22 cellular contexts compared by ENCODE assay signal in genomic region chr14:90809530-90810312, GRCh38. TPM values are rescaled to one million over a fixed set of nuclear protein-coding genes. Genes with fewer than 3 reads are reported as not detected.
DNase-seq lines count a peak whose midpoint lies in the region; ATAC-seq and TF ChIP-seq lines count a peak whose summit lies in the region.
"Had no signal": no experiment of that assay in that cellular context is flagged by ENCODE, and none has a peak within 500 bp of the region (broad histone marks: within the 10 kb centered on the region; RNA-seq: fewer than 3 reads in every experiment).

No MANE protein-coding gene starts in this region.

- H3K9ac ChIP-seq in BLaER1 treated with 17β-estradiol and CSF1 and Interleukin-3, amounts not matched to agents 10 nM and 100 nM = no peak overlapping the region

- H3K4me3 ChIP-seq in BLaER1 treated with 17β-estradiol and CSF1 and Interleukin-3, amounts not matched to agents 10 nM and 100 nM = no peak overlapping the region
- H3K4me3 ChIP-seq in WERI-Rb-1 (ENCODE audit: low read depth, low read length) = no peak overlapping the region
- no peak overlapping the region for H3K4me3 ChIP-seq in psoas muscle
- H3K4me3 ChIP-seq: A549, HAP-1 had no signal

- no peaks in the 10 kb centered on the region for H3K36me3 ChIP-seq in BLaER1 treated with 17β-estradiol and CSF1 and Interleukin-3, amounts not matched to agents 10 nM and 100 nM
- H3K36me3 ChIP-seq in WERI-Rb-1 (peaks cover 16% of the 10 kb centered on the region), psoas muscle (ENCODE audit: insufficient read depth in 1 of 2, low read depth in 1 of 2) (no peaks in the 10 kb centered on the region)
- H3K36me3 ChIP-seq: HAP-1 had no signal

- H3K4me1 ChIP-seq in BLaER1 treated with 17β-estradiol and CSF1 and Interleukin-3, amounts not matched to agents 10 nM and 100 nM = peaks cover 38 to 70% (median 47%) of the 10 kb centered on the region in 10 experiments
- H3K4me1 ChIP-seq in psoas muscle = peaks cover 60% of the 10 kb centered on the region
- H3K4me1 ChIP-seq: A549, HAP-1 had no signal

- WGBS in psoas muscle, 3 donors = 44 to 66% (median 51%) methylated on average over 7 of the region's 7 CpGs

- peak; percentile 26 for ATAC-seq in left lobe of liver
- peak; percentile 29 to 69 (median 47) for ATAC-seq in psoas muscle
- ATAC-seq in HG03432 (IDR thresholded peaks at IDR 0.05; ENCODE audit: unreplicated experiment) = no peak
- ATAC-seq: A549 had no signal

- H3K27me3 ChIP-seq in BLaER1 treated with 17β-estradiol and CSF1 and Interleukin-3, amounts not matched to agents 10 nM and 100 nM = no peaks in the 10 kb centered on the region
- no peaks in the 10 kb centered on the region for H3K27me3 ChIP-seq in WERI-Rb-1 (ENCODE audit: insufficient read depth, low read depth, severe bottlenecking)
- no peaks in the 10 kb centered on the region for H3K27me3 ChIP-seq in psoas muscle (ENCODE audit: insufficient read depth in 3 of 3, low read length in 2 of 3)

- peak overlapping the region in 7 of 11 experiments; percentile 1 to 32 (median 7); a peak in 8 of 22 replicates for H3K4me2 ChIP-seq in BLaER1 treated with 17β-estradiol and CSF1 and Interleukin-3, amounts not matched to agents 10 nM and 100 nM
- H3K4me2 ChIP-seq: A549 had no signal

- H3K27ac ChIP-seq in BLaER1 treated with 17β-estradiol and CSF1 and Interleukin-3, amounts not matched to agents 10 nM and 100 nM = no peak overlapping the region
- H3K27ac ChIP-seq in WERI-Rb-1 (peak overlapping the region; percentile 100), psoas muscle (peak overlapping the region; percentile 52)
- H3K27ac ChIP-seq: A549 had no signal

- DNase-seq in WERI-Rb-1 (no peak), left lobe of liver (ENCODE audit: low spot score) (no peak), psoas muscle (peak in 1 of 2 donors; percentile 50), Kasumi-1 (lab: John Stamatoyannopoulos, UW) (no peak), AG20443 (ENCODE audit: low spot score) (no peak), GM13977 (ENCODE audit: low spot score) (no peak)
- DNase-seq: CD8-positive, alpha-beta memory T cell; DMS79; GF-D8; GOT3; KG1; NCI-H1048; NCI-H1417; NCI-H2029 treated with DMSO at 0.1 percent for 48 hours; NCI-H2227 treated with DMSO at 0.1 percent for 48 hours; NCI-H510A; RPMI8226; SHP77 had no signal

- no peaks in the 10 kb centered on the region for H3K9me3 ChIP-seq in BLaER1 treated with 17β-estradiol and CSF1 and Interleukin-3, amounts not matched to agents 10 nM and 100 nM (replicated peaks in 1 of 11)
- H3K9me3 ChIP-seq in WERI-Rb-1 (ENCODE audit: severe bottlenecking) (no peaks in the 10 kb centered on the region), psoas muscle (no peaks in the 10 kb centered on the region)
- H3K9me3 ChIP-seq: A549, HAP-1 had no signal

- peaks cover 0 to 61% (median 7%) of the 10 kb centered on the region in 11 experiments; a peak in 7 of 22 replicates for H4K20me1 ChIP-seq in BLaER1 treated with 17β-estradiol and CSF1 and Interleukin-3, amounts not matched to agents 10 nM and 100 nM

- intact Hi-C loops in psoas muscle (cut with DNase I) = no loop called here

- no peak for TF ChIP-seq CTCF in WERI-Rb-1 (IDR thresholded peaks at IDR 0.05; ENCODE audit: low read depth, low read length)
- TF ChIP-seq CTCF in psoas muscle (IDR thresholded peaks at IDR 0.05) = no peak
- TF ChIP-seq CTCF in GM13977 (IDR thresholded peaks at IDR 0.05; ENCODE audit: extremely low read depth, insufficient read depth, missing control alignments) = no peak

- in situ Hi-C loops in GM13977 (cut with MboI; ENCODE audit: low pct_unique_long_range_greater_than_20kb, low sequenced_read_pairs, unreplicated experiment) = no loop called here

RNA-seq across cellular contexts. Expression of gene TTC7B, which starts 6.5 kb away (rescaled TPM):
- 32.4 TPM for total RNA-seq in left lobe of liver
- 10 to 100 TPM; 59.0 to 97.0 (median 75.3) TPM for total RNA-seq in psoas muscle
- 10 to 100 TPM; 18.9 to 38.0 (median 30.2) TPM for polyA plus RNA-seq in psoas muscle

Comparison
In these comparisons a context has a peak if more than half of its experiments do, and no peak if none do; other contexts are left out.
1. H3K27ac ChIP-seq: peak in WERI-Rb-1 (single experiment) and psoas muscle (single experiment); none in BLaER1 treated with 17β-estradiol and CSF1 and Interleukin-3, amounts not matched to agents 10 nM and 100 nM (0 of 11).